ENCODE assay signal across 8 cellular contexts in genomic region chr11:86688398-86689179, GRCh38. TPM values are rescaled to one million over a fixed set of nuclear protein-coding genes. Genes with fewer than 3 reads are reported as not detected.
DNase-seq lines count a peak whose midpoint lies in the region; ATAC-seq and TF ChIP-seq lines count a peak whose summit lies in the region.

No MANE protein-coding gene starts in this region.

- H2AK9ac ChIP-seq in IMR-90 (replicated peaks; ENCODE audit: low read depth, low read length, poor library complexity) = no peak overlapping the region

- peak overlapping the region; percentile 64 for H3K23ac ChIP-seq in IMR-90 (ENCODE audit: low read depth, low read length)

- peak overlapping the region; percentile 93 for H3K4ac ChIP-seq in IMR-90 (ENCODE audit: low read depth, low read length)

- no peaks in the 10 kb centered on the region for H4K20me1 ChIP-seq in IMR-90 (ENCODE audit: insufficient read depth, low read length)

- peak overlapping the region; percentile 32; the same call in 1 of the 2 replicates for H3K4me2 ChIP-seq in IMR-90 (ENCODE audit: low read depth, low read length)

- H3K14ac ChIP-seq in IMR-90 (replicated peaks; ENCODE audit: low read depth, low read length) = peak overlapping the region; percentile 82

- no peak overlapping the region for H3K4me3 Mint-ChIP-seq in chondrocyte (ENCODE audit: unreplicated experiment)

- H3K18ac ChIP-seq in IMR-90 (ENCODE audit: low read depth, low read length) = peak overlapping the region; percentile 51; the same call in 1 of the 2 replicates

- H3K4me3 ChIP-seq in heart left ventricle (no peak overlapping the region), IMR-90 (ENCODE audit: insufficient read depth, low read depth, low read length) (no peak overlapping the region), A673 (ENCODE audit: low read depth, low read length, poor library complexity, severe bottlenecking) (no peak overlapping the region)

- peak overlapping the region; percentile 65 for H2AK5ac ChIP-seq in IMR-90 (ENCODE audit: low read depth, low read length)

- H3K4me1 Mint-ChIP-seq in chondrocyte (ENCODE audit: low read depth) = peaks cover 44% of the 10 kb centered on the region

- no peak for DNase-seq in heart left ventricle
- DNase-seq in Right ventricle myocardium inferior (ENCODE audit: missing footprints) = no peak
- DNase-seq in IMR-90 = peak; percentile 91
- DNase-seq in chondrocyte (ENCODE audit: low spot score) = no peak
- DNase-seq in stimulated activated CD4-positive, alpha-beta T cell treated with anti-CD3 and anti-CD28 coated beads, Interleukin-4, amount 100 ng/mL, for 24 hours = peak; percentile 21
- no peak for DNase-seq in A673 (ENCODE audit: low spot score)
- no peak for DNase-seq in UCSD-AML1 (lab: John Stamatoyannopoulos, UW; ENCODE audit: unreplicated experiment)
- DNase-seq in activated CD8-positive, alpha-beta memory T cell treated with anti-CD3 and anti-CD28 coated beads, Interleukin-2, amount 50 U/mL, for 4 hours = no peak

- H3K27me3 Mint-ChIP-seq in chondrocyte (ENCODE audit: low read depth) = no peaks in the 10 kb centered on the region

- H2BK5ac ChIP-seq in IMR-90 (ENCODE audit: low read depth, low read length, poor library complexity, severe bottlenecking) = peak overlapping the region; percentile 92

- 65 to 80% (median 72%) methylated on average over 4 of the region's 4 CpGs for WGBS in heart left ventricle, 4 donors
- WGBS in IMR-90 (ENCODE audit: extremely low coverage in 2 of 2, insufficient read length in 1 of 2), 2 experiments = no CpG with 5 or more reads among the region's 4 CpGs

- CTCF ChIA-PET in IMR-90 (lab: Yijun Ruan, JAX) = no interaction called here
- CTCF ChIA-PET in A673 (lab: Charles Lee) = no interaction called here

- 0 out of 2 replicates have a peak, but pooled peaks have one; percentile 17 for TF ChIP-seq RAD21 in IMR-90 (IDR thresholded peaks at IDR 0.05; ENCODE audit: low read length)

- POLR2A ChIA-PET in IMR-90 (lab: Charles Lee; ENCODE audit: unreplicated experiment) = no interaction called here
- POLR2A ChIA-PET in A673 (lab: Charles Lee; ENCODE audit: low non-redundant PET) = no interaction called here

- H4K8ac ChIP-seq in IMR-90 (ENCODE audit: low read depth in 2 of 2, low read length in 2 of 2) = peak overlapping the region in 1 of 2 experiments; percentile 62; a peak in 3 of 4 replicates

- H3K9me3 ChIP-seq in heart left ventricle (no peaks in the 10 kb centered on the region), IMR-90 (ENCODE audit: control insufficient read depth, insufficient read depth, low read length) (no peaks in the 10 kb centered on the region), A673 (ENCODE audit: low read depth, low read length, poor library complexity, severe bottlenecking) (no peaks in the 10 kb centered on the region)

- peak overlapping the region; percentile 92 for H2BK20ac ChIP-seq in IMR-90 (ENCODE audit: low read depth, low read length)

- BruUV-seq in IMR-90 (replicated peaks; lab: Mats Ljungman, UMichigan) (no TSS peak), A673 (replicated peaks; lab: Mats Ljungman, UMichigan) (no TSS peak)

- H3K56ac ChIP-seq in IMR-90 (ENCODE audit: extremely low read depth, insufficient read depth, low read length) = peak overlapping the region; percentile 27

- H2AFZ ChIP-seq in IMR-90 (replicated peaks; ENCODE audit: low read length, poor library complexity) = peak overlapping the region; percentile 66

- no peaks in the 10 kb centered on the region for H3K36me3 Mint-ChIP-seq in chondrocyte (ENCODE audit: low read depth)

- no peak for TF ChIP-seq POLR2A in heart left ventricle (IDR thresholded peaks at IDR 0.05)
- no peak for TF ChIP-seq POLR2A in IMR-90 (IDR thresholded peaks at IDR 0.05; ENCODE audit: low read depth, low read length)

- H3K27ac ChIP-seq in heart left ventricle (peak overlapping the region in 5 of 12 donors; percentile 1 to 27 (median 24)), IMR-90 (ENCODE audit: insufficient read depth, low read length) (peak overlapping the region; percentile 27), A673 (ENCODE audit: low read depth, low read length, poor library complexity, severe bottlenecking) (no peak overlapping the region)

- no peaks in the 10 kb centered on the region for H3K9me3 Mint-ChIP-seq in chondrocyte (ENCODE audit: low read depth)

- H3K79me1 ChIP-seq in IMR-90 (ENCODE audit: low read depth in 1 of 2, low read length in 2 of 2) = no peaks in the 10 kb centered on the region

- H4K5ac ChIP-seq in IMR-90 (ENCODE audit: low read depth, low read length) = peak overlapping the region; percentile 42; the same call in 1 of the 2 replicates

- peak overlapping the region; percentile 95 for H3K27ac Mint-ChIP-seq in chondrocyte (ENCODE audit: unreplicated experiment)

- in situ Hi-C loops in IMR-90 (cut with MboI; ENCODE audit: low sequenced_read_pairs) = no loop called here

- no peak overlapping the region for H3K9ac ChIP-seq in IMR-90 (ENCODE audit: low read depth, low read length)

- H2BK15ac ChIP-seq in IMR-90 (ENCODE audit: low read depth, low read length) = peak overlapping the region; percentile 41; the same call in 2 of the 3 replicates

- ATAC-seq in heart left ventricle (peak in 3 of 4 donors; percentile 30 to 65 (median 37)), Right ventricle myocardium inferior (no peak), IMR-90 (ENCODE audit: low read depth) (peak; percentile 95)

- H2BK120ac ChIP-seq in IMR-90 (ENCODE audit: low read depth, low read length) = peak overlapping the region; percentile 88

- TF ChIP-seq CTCF in heart left ventricle (IDR thresholded peaks at IDR 0.05) = no peak
- TF ChIP-seq CTCF in IMR-90 (conservative IDR thresholded peaks at IDR 0.05; ENCODE audit: low read depth, low read length) = no peak
- TF ChIP-seq CTCF in chondrocyte (IDR thresholded peaks at IDR 0.05) = no peak
- TF ChIP-seq CTCF in A673 (conservative IDR thresholded peaks at IDR 0.05; ENCODE audit: low read depth, low read length) = no peak

- peak overlapping the region; percentile 67 for H4K91ac ChIP-seq in IMR-90 (ENCODE audit: insufficient read depth, low read depth, low read length)

- H3K4me1 ChIP-seq in heart left ventricle = peaks cover 0 to 29% (median 5%) of the 10 kb centered on the region in 12 donors
- H3K4me1 ChIP-seq in IMR-90 (ENCODE audit: control insufficient read depth, insufficient read depth, low read length) = peaks cover 13% of the 10 kb centered on the region
- no peaks in the 10 kb centered on the region for H3K4me1 ChIP-seq in A673 (ENCODE audit: insufficient read depth, low read length, poor library complexity, severe bottlenecking)

- intact Hi-C loops in heart left ventricle (cut with DNase I) (loop anchor here in 1 of 10 donors (5.0 kb wide), 1 partner anchor 49 kb away; no protein-coding TSS in a partner anchor), Right ventricle myocardium inferior (cut with DNase I) (no loop called here), IMR-90 (cut with micrococcal nuclease) (loop anchor here (1.0 kb wide), 1 partner anchor 49 kb away; no protein-coding TSS in a partner anchor), A673 (cut with micrococcal nuclease; ENCODE audit: unreplicated experiment) (no loop called here)

- H3K9me1 ChIP-seq in IMR-90 (ENCODE audit: insufficient read depth, low read length) = peaks cover 9% of the 10 kb centered on the region

- no peaks in the 10 kb centered on the region for H3K27me3 ChIP-seq in heart left ventricle
- H3K27me3 ChIP-seq in IMR-90 (ENCODE audit: control insufficient read depth, insufficient read depth, low read length) = no peaks in the 10 kb centered on the region
- H3K27me3 ChIP-seq in A673 (replicated peaks; ENCODE audit: insufficient read depth, low read depth, low read length, poor library complexity) = no peaks in the 10 kb centered on the region

- dilution Hi-C loops in IMR-90 (cut with HindIII; ENCODE audit: low sequenced_read_pairs, unreplicated experiment) = no loop called here

- H3K36me3 ChIP-seq in heart left ventricle (no peaks in the 10 kb centered on the region), IMR-90 (ENCODE audit: control insufficient read depth, insufficient read depth, low read length) (no peaks in the 10 kb centered on the region), A673 (ENCODE audit: insufficient read depth, low read length, poor library complexity, severe bottlenecking) (no peaks in the 10 kb centered on the region)

TF ChIP-seq in IMR-90, 13 proteins besides CTCF, POLR2A, EP300 and RAD21:
- TF ChIP-seq RCOR1 (IDR thresholded peaks at IDR 0.05; ENCODE audit: insufficient replicate concordance, low read length) (peak; percentile 15), BHLHE40 (IDR thresholded peaks at IDR 0.05; ENCODE audit: low read depth, low read length) (0 out of 2 replicates have a peak, but pooled peaks have one; percentile 5), SMC3 (IDR thresholded peaks at IDR 0.05; ENCODE audit: low read depth, low read length) (no peak), FOS (IDR thresholded peaks at IDR 0.05; ENCODE audit: low read depth, low read length) (peak; percentile 58), CEBPB (IDR thresholded peaks at IDR 0.05; ENCODE audit: low read depth, low read length) (peak; percentile 72; the same call in 1 of the 2 replicates)

RNA-seq across cellular contexts. Expression of gene ME3, which starts 16.2 kb away (rescaled TPM):
- total RNA-seq in heart left ventricle (10 to 100 TPM; 26.6 to 51.5 (median 33.5) TPM), Right ventricle myocardium inferior (28.9 TPM), IMR-90 (2012; rRNA removed) (9.0 and 9.2 TPM in 2 replicates), chondrocyte (10.8 to 14.6 TPM (median 14.2 TPM) in 3 replicates), A673 (2021) (6.9 and 7.6 TPM in 2 replicates)
- polyA plus RNA-seq in heart left ventricle (10 to 100 TPM; 11.3 to 24.1 TPM), IMR-90 (2012; rRNA removed) (7.8 and 10.1 TPM in 2 replicates)
- 2.9 and 5.5 TPM in 2 replicates for polyA plus RNA-seq in IMR-90 (2012; cell fraction: cytosol; rRNA removed)
- 39.5 and 39.7 TPM in 2 replicates for polyA plus RNA-seq in IMR-90 (2012; cell fraction: nucleus; rRNA removed; ENCODE audit: low replicate concordance)

Comparison
In these comparisons a context has a peak if more than half of its experiments do, and no peak if none do; other contexts are left out.
1. DNase-seq: peak in IMR-90 (single experiment) and stimulated activated CD4-positive, alpha-beta T cell treated with anti-CD3 and anti-CD28 coated beads, Interleukin-4, amount 100 ng/mL, for 24 hours (single experiment); none in heart left ventricle (0 of 5), Right ventricle myocardium inferior (single experiment), chondrocyte (single experiment), A673 (single experiment), UCSD-AML1 (single experiment) and activated CD8-positive, alpha-beta memory T cell treated with anti-CD3 and anti-CD28 coated beads, Interleukin-2, amount 50 U/mL, for 4 hours (single experiment).